Comparison of ENCODE assay signal across 21 cellular contexts in genomic region chr13:46529509-46529908, GRCh38. TPM values are rescaled to one million over a fixed set of nuclear protein-coding genes. Genes with fewer than 3 reads are reported as not detected.
A peak's percentile ranks its signal among the peaks of the same experiment; 100 is the strongest.
DNase-seq lines count a peak whose midpoint lies in the region; ATAC-seq lines count a peak whose summit lies in the region.
"Had no signal": no experiment of that assay in that cellular context is flagged by ENCODE, and none has a peak within 500 bp of the region (broad histone marks: within the 10 kb centered on the region; RNA-seq: fewer than 3 reads in every experiment).

No MANE protein-coding gene starts in this region.

- no peaks in the 10 kb centered on the region for H3K36me3 Mint-ChIP-seq in activated CD4-positive, alpha-beta T cell treated with anti-CD3 and anti-CD28 coated beads, Interleukin-2, amount 10 ng/mL, durations not matched to agents 24 days and 14 days (ENCODE audit: low read depth)
- no peaks in the 10 kb centered on the region for H3K36me3 Mint-ChIP-seq in naive thymus-derived CD4-positive, alpha-beta T cell
- H3K36me3 Mint-ChIP-seq: CD8-positive, alpha-beta T cell had no signal

- no peak overlapping the region for H3K27ac ChIP-seq in naive thymus-derived CD4-positive, alpha-beta T cell (ENCODE audit: low read depth, low read length)
- H3K27ac ChIP-seq: body of pancreas, Peyer's patch, upper lobe of left lung had no signal

- intact Hi-C loops in activated CD4-positive, alpha-beta T cell treated with anti-CD3 and anti-CD28 coated beads, Interleukin-2, amount 10 ng/mL, durations not matched to agents 24 days and 14 days (cut with micrococcal nuclease): no loop called here
- intact Hi-C loops in naive thymus-derived CD4-positive, alpha-beta T cell (cut with micrococcal nuclease): no loop called here

- H3K4me3 Mint-ChIP-seq in activated CD4-positive, alpha-beta T cell treated with anti-CD3 and anti-CD28 coated beads, Interleukin-2, amount 10 ng/mL, durations not matched to agents 24 days and 14 days: no peak overlapping the region
- H3K4me3 Mint-ChIP-seq in naive thymus-derived CD4-positive, alpha-beta T cell: no peak overlapping the region
- H3K4me3 Mint-ChIP-seq: CD8-positive, alpha-beta T cell; IgD-negative memory B cell had no signal

- H3K36me3 ChIP-seq in naive thymus-derived CD4-positive, alpha-beta T cell (ENCODE audit: control insufficient read depth in 2 of 3, insufficient read depth in 3 of 3, low read length in 3 of 3): no peaks in the 10 kb centered on the region
- H3K36me3 ChIP-seq: HAP-1, Peyer's patch, upper lobe of left lung had no signal

- peak overlapping the region; percentile 1 for H3K27ac Mint-ChIP-seq in activated CD4-positive, alpha-beta T cell treated with anti-CD3 and anti-CD28 coated beads, Interleukin-2, amount 10 ng/mL, durations not matched to agents 24 days and 14 days
- no peak overlapping the region for H3K27ac Mint-ChIP-seq in naive thymus-derived CD4-positive, alpha-beta T cell
- H3K27ac Mint-ChIP-seq: CD8-positive, alpha-beta T cell; IgD-negative memory B cell had no signal

- H3K27me3 Mint-ChIP-seq in activated CD4-positive, alpha-beta T cell treated with anti-CD3 and anti-CD28 coated beads, Interleukin-2, amount 10 ng/mL, durations not matched to agents 24 days and 14 days: peaks cover 10% of the 10 kb centered on the region
- H3K27me3 Mint-ChIP-seq in naive thymus-derived CD4-positive, alpha-beta T cell: peaks cover 0 to 6% (median 4%) of the 10 kb centered on the region in 5 donors

- H3K4me3 ChIP-seq in naive thymus-derived CD4-positive, alpha-beta T cell (ENCODE audit: low read length): no peak overlapping the region
- H3K4me3 ChIP-seq: body of pancreas, HAP-1, Peyer's patch, upper lobe of left lung had no signal

- in situ Hi-C loops in G401 (cut with HindIII; ENCODE audit: low sequenced_read_pairs): no loop called here

- CTCF ChIA-PET in naive thymus-derived CD4-positive, alpha-beta T cell (lab: Charles Lee): no interaction called here

- H3K27me3 ChIP-seq in naive thymus-derived CD4-positive, alpha-beta T cell (ENCODE audit: control insufficient read depth in 2 of 2, insufficient read depth in 2 of 2, low read length in 2 of 2): no peaks in the 10 kb centered on the region
- H3K27me3 ChIP-seq: body of pancreas, Peyer's patch, upper lobe of left lung had no signal

- no peaks in the 10 kb centered on the region for H3K9me3 ChIP-seq in naive thymus-derived CD4-positive, alpha-beta T cell (ENCODE audit: control insufficient read depth in 2 of 3, low read length in 3 of 3)
- H3K9me3 ChIP-seq: body of pancreas, HAP-1, Peyer's patch, upper lobe of left lung had no signal

- peak; percentile 55 for ATAC-seq in GM18502 (IDR thresholded peaks at IDR 0.05; ENCODE audit: poor library complexity, unreplicated experiment)
- peak; percentile 47 for ATAC-seq in HG03342 (IDR thresholded peaks at IDR 0.05; ENCODE audit: unreplicated experiment)
- peak; percentile 18 for ATAC-seq in naive thymus-derived CD4-positive, alpha-beta T cell
- ATAC-seq: body of pancreas; CD8-positive, alpha-beta T cell; left lobe of liver had no signal

- POLR2A ChIA-PET in naive thymus-derived CD4-positive, alpha-beta T cell (lab: Charles Lee): no interaction called here

- no peak for DNase-seq in activated CD4-positive, alpha-beta T cell treated with anti-CD3 and anti-CD28 coated beads, Interleukin-2, amount 10 ng/mL, durations not matched to agents 24 days and 14 days
- DNase-seq in activated CD4-positive, alpha-beta T cell treated with anti-CD3 and anti-CD28 coated beads for 1 hour: no peak
- no peak for DNase-seq in naive thymus-derived CD4-positive, alpha-beta T cell
- DNase-seq in RKO (ENCODE audit: low spot score) (no peak), KG1 (lab: John Stamatoyannopoulos, UW) (no peak), G401 (ENCODE audit: low spot score) (no peak)
- DNase-seq: activated gamma-delta T cell treated with Interleukin-2 at 50 U/mL for 16 hours; body of pancreas; CD8-positive, alpha-beta T cell; cortex of kidney; EL; NCI-H2081 treated with DMSO at 0.1 percent for 48 hours; NCI-H69; Peyer's patch; stimulated activated CD4-positive, alpha-beta T cell treated with anti-CD3 and anti-CD28 coated beads, Interleukin-4, amount 100 ng/mL, for 4 hours; upper lobe of left lung had no signal

- no peaks in the 10 kb centered on the region for H3K4me1 ChIP-seq in naive thymus-derived CD4-positive, alpha-beta T cell (ENCODE audit: control insufficient read depth in 2 of 2, insufficient read depth in 2 of 2, low read length in 2 of 2)
- H3K4me1 ChIP-seq: body of pancreas, Peyer's patch, upper lobe of left lung had no signal

- H3K4me1 Mint-ChIP-seq in activated CD4-positive, alpha-beta T cell treated with anti-CD3 and anti-CD28 coated beads, Interleukin-2, amount 10 ng/mL, durations not matched to agents 24 days and 14 days: peaks cover 22% of the 10 kb centered on the region
- H3K4me1 Mint-ChIP-seq in naive thymus-derived CD4-positive, alpha-beta T cell: peaks cover 0 to 21% (median 0%) of the 10 kb centered on the region in 7 donors

- no peaks in the 10 kb centered on the region for H3K9me3 Mint-ChIP-seq in activated CD4-positive, alpha-beta T cell treated with anti-CD3 and anti-CD28 coated beads, Interleukin-2, amount 10 ng/mL, durations not matched to agents 24 days and 14 days
- no peaks in the 10 kb centered on the region for H3K9me3 Mint-ChIP-seq in naive thymus-derived CD4-positive, alpha-beta T cell
- H3K9me3 Mint-ChIP-seq: CD8-positive, alpha-beta T cell; IgD-negative memory B cell had no signal

RNA-seq across cellular contexts. Expression of gene LRCH1, which starts 23.5 kb away (rescaled TPM):
- total RNA-seq in activated CD4-positive, alpha-beta T cell treated with anti-CD3 and anti-CD28 coated beads, Interleukin-2, amount 10 ng/mL, durations not matched to agents 24 days and 14 days: 17.6 and 18.3 TPM in 2 replicates
- 10 to 100 TPM; 13.8 to 24.2 (median 15.5) TPM for total RNA-seq in naive thymus-derived CD4-positive, alpha-beta T cell
- 1 to 10 TPM; 4.1 to 6.4 TPM for polyA plus RNA-seq in naive thymus-derived CD4-positive, alpha-beta T cell
- total RNA-seq in G401 (2014; rRNA removed; shearing (Covaris generic)): 0.12 and 0.85 TPM in 2 replicates
